ENCODE assay signal across 22 cellular contexts in genomic region chrX:78540171-78540570, GRCh38.
"Had no signal": no experiment of that assay in that cellular context is flagged by ENCODE, and none has a peak within 500 bp of the region (broad histone marks: within the 10 kb centered on the region; RNA-seq: fewer than 3 reads in every experiment).

No MANE protein-coding gene starts in this region.

- ATAC-seq: HepG2, Panc1, PC-3 had no signal

- H3K9ac ChIP-seq: SK-N-SH had no signal

- H3K27ac ChIP-seq: RWPE1 had no signal

- H3K9me3 ChIP-seq: MG63 had no signal

- H3K27me3 ChIP-seq: MG63 had no signal

- H3K36me3 ChIP-seq: MG63 had no signal

- H3K4me3 ChIP-seq: MG63 had no signal

- H3K4me2 ChIP-seq: SK-N-SH had no signal

- DNase-seq: IMR-90, Karpas-422, KG1, MG63, NCI-H1092, NCI-H1105 treated with DMSO at 0.1 percent for 48 hours, NCI-H1417 treated with DMSO at 0.1 percent for 48 hours, NCI-H146, NCI-H1694 treated with DMSO at 0.1 percent for 48 hours, NCI-H1930, NCI-H2081, NCI-H2107, NCI-H2227 treated with DMSO at 0.1 percent for 48 hours, NCI-H524, NCI-H69, NCI-H774, PC-3, SHP77, SK-N-SH had no signal

- FAIRE-seq: HepG2 had no signal
